ENCODE assay signal across 8 cellular contexts in genomic region chr3:97971679-97972567, GRCh38. TPM values are rescaled to one million over a fixed set of nuclear protein-coding genes. Genes with fewer than 3 reads are reported as not detected.
A peak's percentile ranks its signal among the peaks of the same experiment; 100 is the strongest.
DNase-seq lines count a peak whose midpoint lies in the region; ATAC-seq and TF ChIP-seq lines count a peak whose summit lies in the region.

TSS of gene RIOX2 (minus strand) at chr3:97972431. CDS start at chr3:97967593, 4,838 bp downstream.

- peak within 1 kb of the TSS; percentile 82 to 87 for H3K4me3 Mint-ChIP-seq in H9
- H3K4me3 Mint-ChIP-seq in activated naive CD8-positive, alpha-beta T cell treated with anti-CD3 and anti-CD28 coated beads, Interleukin-2, amount 50 U/mL, for 24 hours = peak within 1 kb of the TSS; percentile 99

- peaks cover 5% of the 10 kb centered on the region for H3K23me2 ChIP-seq in H9 (ENCODE audit: insufficient read length, low read depth, low read length, poor library complexity, severe bottlenecking)

- H3K79me2 ChIP-seq in H9 (ENCODE audit: insufficient read depth, low read length) = no peaks in the 10 kb centered on the region

- H4K20me1 ChIP-seq in H9 (ENCODE audit: control insufficient read depth, insufficient read depth, insufficient read length) = no peaks in the 10 kb centered on the region

- TF ChIP-seq POLR2A in prostate gland (IDR thresholded peaks at IDR 0.05) = peak; percentile 32

- H3K4me1 Mint-ChIP-seq in H9 = peaks cover 11% of the 10 kb centered on the region in 2 experiments; a peak in 3 of 4 replicates
- peaks cover 58% of the 10 kb centered on the region for H3K4me1 Mint-ChIP-seq in activated naive CD8-positive, alpha-beta T cell treated with anti-CD3 and anti-CD28 coated beads, Interleukin-2, amount 50 U/mL, for 24 hours

- H2BK5ac ChIP-seq in H9 (ENCODE audit: insufficient read length, low read length) = no peak within 1 kb of the TSS

- intact Hi-C loops in left cardiac atrium (cut with DNase I) = loop anchor here in 1 of 2 donors (2.0 kb wide), 1 partner anchor 149 kb away; the partner anchor contains the start of gene CRYBG3
- intact Hi-C loops in prostate gland (cut with DNase I) = loop anchor here (5.0 kb wide), 1 partner anchor 150 kb away; the partner anchor contains the start of gene CRYBG3

- no CpG with 5 or more reads among the region's 82 CpGs for WGBS in H9 (ENCODE audit: extremely low coverage, insufficient read length, low lambda C conversion rate)
- WGBS in prostate gland = under 1% methylated on average over 61 of the region's 82 CpGs
- WGBS in urinary bladder = 2% methylated on average over 82 of the region's 82 CpGs

- H3K4me1 ChIP-seq in H9 (ENCODE audit: insufficient read depth, low read length) = no peaks in the 10 kb centered on the region
- no peaks in the 10 kb centered on the region for H3K4me1 ChIP-seq in prostate gland (replicated peaks)
- no peaks in the 10 kb centered on the region for H3K4me1 ChIP-seq in urinary bladder (ENCODE audit: insufficient read depth)

- H3K4ac ChIP-seq in H9 (ENCODE audit: low read depth, low read length) = no peak within 1 kb of the TSS

- H3K27ac ChIP-seq in H9 (ENCODE audit: insufficient read length, low read depth, low read length) = no peak within 1 kb of the TSS
- peak within 1 kb of the TSS; percentile 75 to 85 for H3K27ac ChIP-seq in prostate gland
- peak within 1 kb of the TSS; percentile 85 for H3K27ac ChIP-seq in urinary bladder (ENCODE audit: low read depth)

- no peaks in the 10 kb centered on the region for H3K79me1 ChIP-seq in H9 (ENCODE audit: insufficient read depth, low read depth, low read length, poor library complexity, severe bottlenecking)

- peak within 1 kb of the TSS in 1 of 3 experiments; percentile 22; a peak in 3 of 7 replicates for H3K27ac Mint-ChIP-seq in H9
- peak within 1 kb of the TSS; percentile 99 for H3K27ac Mint-ChIP-seq in activated naive CD8-positive, alpha-beta T cell treated with anti-CD3 and anti-CD28 coated beads, Interleukin-2, amount 50 U/mL, for 24 hours

- H2AK5ac ChIP-seq in H9 (ENCODE audit: insufficient read length, low read length) = no peak within 1 kb of the TSS

- no peak within 1 kb of the TSS for H2BK20ac ChIP-seq in H9 (ENCODE audit: low read depth, low read length, poor library complexity, severe bottlenecking)

- H3K9me3 Mint-ChIP-seq in H9 = no peaks in the 10 kb centered on the region
- no peaks in the 10 kb centered on the region for H3K9me3 Mint-ChIP-seq in activated naive CD8-positive, alpha-beta T cell treated with anti-CD3 and anti-CD28 coated beads, Interleukin-2, amount 50 U/mL, for 24 hours

- no peaks in the 10 kb centered on the region for H3K36me3 Mint-ChIP-seq in H9 (ENCODE audit: insufficient read depth in 1 of 3, low read depth in 3 of 3)
- peaks cover 28% of the 10 kb centered on the region for H3K36me3 Mint-ChIP-seq in activated naive CD8-positive, alpha-beta T cell treated with anti-CD3 and anti-CD28 coated beads, Interleukin-2, amount 50 U/mL, for 24 hours (ENCODE audit: low read depth)

- H2BK120ac ChIP-seq in H9 (ENCODE audit: low read depth, low read length, poor library complexity, severe bottlenecking) = no peak within 1 kb of the TSS

- peak within 1 kb of the TSS; percentile 93 for H4K5ac ChIP-seq in H9 (ENCODE audit: insufficient read length, low read depth, low read length)

- peak; percentile 29 for DNase-seq in GM04504 (ENCODE audit: low read depth)
- DNase-seq in H9 = peak; percentile 69
- DNase-seq in MG63 = peak; percentile 83
- DNase-seq in SW480 (ENCODE audit: low spot score) = peak; percentile 72
- DNase-seq in activated naive CD8-positive, alpha-beta T cell treated with anti-CD3 and anti-CD28 coated beads, Interleukin-2, amount 50 U/mL, for 24 hours = peak; percentile 79
- peak; percentile 83 for DNase-seq in left cardiac atrium
- DNase-seq in prostate gland (ENCODE audit: low spot score) = peak; percentile 75

- H3K36me3 ChIP-seq in MG63 (peaks cover 13% of the 10 kb centered on the region), prostate gland (no peaks in the 10 kb centered on the region), urinary bladder (ENCODE audit: insufficient read depth) (no peaks in the 10 kb centered on the region)

- peak within 1 kb of the TSS; percentile 84 for H3K14ac ChIP-seq in H9 (ENCODE audit: insufficient read depth, low read length)

- no peak within 1 kb of the TSS for H2BK12ac ChIP-seq in H9 (ENCODE audit: insufficient read length, low read depth, low read length)

- H3K4me3 ChIP-seq in MG63 (peak within 1 kb of the TSS; percentile 73), prostate gland (peak within 1 kb of the TSS; percentile 57 to 65), urinary bladder (ENCODE audit: low read depth, low read length) (peak within 1 kb of the TSS; percentile 90)

- peak within 1 kb of the TSS; percentile 49 for H2AFZ ChIP-seq in H9 (ENCODE audit: low read length)

- no peak within 1 kb of the TSS for H3K56ac ChIP-seq in H9 (ENCODE audit: insufficient read length, low read depth, low read length)

- no peak within 1 kb of the TSS for H4K91ac ChIP-seq in H9 (ENCODE audit: insufficient read length, low read depth, low read length)

- peak within 1 kb of the TSS; percentile 54 for H3K9ac ChIP-seq in H9 (ENCODE audit: extremely low read depth, insufficient read length, low read length)

- peak within 1 kb of the TSS; percentile 92 for H3K4me2 ChIP-seq in H9 (ENCODE audit: insufficient read depth, insufficient read length, low read length)

- H3K9me3 ChIP-seq in H9 (ENCODE audit: control insufficient read depth, low read depth, low read length) (no peaks in the 10 kb centered on the region), MG63 (no peaks in the 10 kb centered on the region), prostate gland (no peaks in the 10 kb centered on the region)

- no peak within 1 kb of the TSS for H3T11ph ChIP-seq in H9 (ENCODE audit: low read length)

- H3K27me3 ChIP-seq in H9 (ENCODE audit: insufficient read depth, low read length) (no peaks in the 10 kb centered on the region), MG63 (no peaks in the 10 kb centered on the region), prostate gland (replicated peaks; ENCODE audit: insufficient read depth) (no peaks in the 10 kb centered on the region)

- H3K23ac ChIP-seq in H9 (ENCODE audit: insufficient read length, low read depth, low read length) = no peak within 1 kb of the TSS

- peaks cover 30% of the 10 kb centered on the region for H3K27me3 Mint-ChIP-seq in H9 (ENCODE audit: low read depth)
- H3K27me3 Mint-ChIP-seq in activated naive CD8-positive, alpha-beta T cell treated with anti-CD3 and anti-CD28 coated beads, Interleukin-2, amount 50 U/mL, for 24 hours = no peaks in the 10 kb centered on the region

- H2BK15ac ChIP-seq in H9 (ENCODE audit: low read depth, low read length) = no peak within 1 kb of the TSS

- no peak within 1 kb of the TSS for H3K18ac ChIP-seq in H9 (ENCODE audit: insufficient read length, low read depth, low read length)

- no peak within 1 kb of the TSS for H4K8ac ChIP-seq in H9 (replicated peaks; ENCODE audit: insufficient read length, low read depth, low read length)

- peak; percentile 89 for ATAC-seq in activated naive CD8-positive, alpha-beta T cell treated with anti-CD3 and anti-CD28 coated beads, Interleukin-2, amount 50 U/mL, for 24 hours
- peak; percentile 98 to 99 for ATAC-seq in left cardiac atrium

- TF ChIP-seq CTCF in H9 (conservative IDR thresholded peaks at IDR 0.05) (no peak), prostate gland (IDR thresholded peaks at IDR 0.05) (peak in 1 of 4 experiments; percentile 9)

RNA-seq across cellular contexts. Expression of gene RIOX2, which starts in this region (rescaled TPM):
- 13.1 and 15.5 TPM in 2 replicates for total RNA-seq in H9 (2021)
- 72.3 and 76.2 TPM in 2 replicates for total RNA-seq in MG63 (2014; rRNA removed; shearing (Covaris generic); ENCODE audit: low replicate concordance)
- 10 to 100 TPM; 12.9 to 16.0 TPM for total RNA-seq in left cardiac atrium
- 10 to 100 TPM; 18.1 to 20.2 TPM for total RNA-seq in prostate gland
- total RNA-seq in urinary bladder = 44.7 TPM
- 15.0 TPM for polyA plus RNA-seq in urinary bladder

Comparison
In these comparisons a context has a peak if more than half of its experiments do, and no peak if none do; other contexts are left out.
1. DNase-seq: peak in every context shown above with its lines; median percentile 83 in MG63; 83 in left cardiac atrium; 79 in activated naive CD8-positive, alpha-beta T cell treated with anti-CD3 and anti-CD28 coated beads, Interleukin-2, amount 50 U/mL, for 24 hours; 75 in prostate gland; 72 in SW480; 69 in H9; 29 in GM04504.